Comparison of ENCODE assay signal across 9 cellular contexts in genomic region chr2:172434821-172435607, GRCh38. TPM values are rescaled to one million over a fixed set of nuclear protein-coding genes. Genes with fewer than 3 reads are reported as not detected.
A peak's percentile ranks its signal among the peaks of the same experiment; 100 is the strongest.
DNase-seq lines count a peak whose midpoint lies in the region; ATAC-seq and TF ChIP-seq lines count a peak whose summit lies in the region.
"Had no signal": no experiment of that assay in that cellular context is flagged by ENCODE, and none has a peak within 500 bp of the region (broad histone marks: within the 10 kb centered on the region; RNA-seq: fewer than 3 reads in every experiment).

No MANE protein-coding gene starts in this region.

- no peak for TF ChIP-seq CTCF in WTC11 (IDR thresholded peaks at IDR 0.05)
- no peak for TF ChIP-seq CTCF in chondrocyte (IDR thresholded peaks at IDR 0.05)

- H3K4me1 Mint-ChIP-seq in IgD-negative memory B cell (peaks cover 5 to 13% (median 9%) of the 10 kb centered on the region in 3 donors), WTC11 (peaks cover 15% of the 10 kb centered on the region), memory B cell (peaks cover 4% of the 10 kb centered on the region), chondrocyte (ENCODE audit: low read depth) (peaks cover 15% of the 10 kb centered on the region)
- peaks cover 8 to 15% of the 10 kb centered on the region in 2 donors for H3K4me1 Mint-ChIP-seq in stimulated activated naive B cell treated with anti-CD40 and anti-IgM and Interleukin-4, amounts not matched to agents 10 μg/mL and 1 μg/mL and 100 μg/mL, for 72 hours

- H3K27me3 Mint-ChIP-seq in IgD-negative memory B cell, result peaks cover 14% of the 10 kb centered on the region
- no peaks in the 10 kb centered on the region; the same call in 1 of the 2 replicates for H3K27me3 Mint-ChIP-seq in WTC11 (ENCODE audit: low read depth)
- H3K27me3 Mint-ChIP-seq in memory B cell, result no peaks in the 10 kb centered on the region
- H3K27me3 Mint-ChIP-seq in chondrocyte (ENCODE audit: low read depth), result no peaks in the 10 kb centered on the region
- peaks cover 15 to 20% of the 10 kb centered on the region in 2 donors for H3K27me3 Mint-ChIP-seq in stimulated activated naive B cell treated with anti-CD40 and anti-IgM and Interleukin-4, amounts not matched to agents 10 μg/mL and 1 μg/mL and 100 μg/mL, for 72 hours

- peak; percentile 25 for DNase-seq in DMS79 (lab: John Stamatoyannopoulos, UW)
- DNase-seq in DMS79 treated with DMSO at 0.1 percent for 48 hours (lab: John Stamatoyannopoulos, UW), result no peak
- no peak for DNase-seq in WTC11 (ENCODE audit: low spot score)
- peak in 1 of 2 donors; percentile 12 for DNase-seq in memory B cell (ENCODE audit: low spot score in 2 of 2)
- DNase-seq in chondrocyte (ENCODE audit: low spot score), result no peak
- no peak for DNase-seq in stimulated activated naive B cell treated with anti-CD40 and anti-IgM and Interleukin-4, amounts not matched to agents 10 μg/mL and 1 μg/mL and 100 μg/mL, for 72 hours
- DNase-seq: NCI-H1436 had no signal

- H3K36me3 Mint-ChIP-seq in IgD-negative memory B cell (no peaks in the 10 kb centered on the region), WTC11 (0 out of 2 replicates have a peak, but pooled peaks cover 2% of the 10 kb centered on the region), memory B cell (no peaks in the 10 kb centered on the region), chondrocyte (ENCODE audit: low read depth) (no peaks in the 10 kb centered on the region)
- H3K36me3 Mint-ChIP-seq in stimulated activated naive B cell treated with anti-CD40 and anti-IgM and Interleukin-4, amounts not matched to agents 10 μg/mL and 1 μg/mL and 100 μg/mL, for 72 hours, result no peaks in the 10 kb centered on the region

- ATAC-seq in WTC11 (peak; percentile 84), memory B cell (ENCODE audit: low read depth) (peak; percentile 42), GM21390 (IDR thresholded peaks at IDR 0.05; ENCODE audit: unreplicated experiment) (no peak)
- ATAC-seq in stimulated activated naive B cell treated with anti-CD40 and anti-IgM and Interleukin-4, amounts not matched to agents 10 μg/mL and 1 μg/mL and 100 μg/mL, for 72 hours (replicated peaks), result no peak

- peak overlapping the region in 2 of 3 donors; percentile 12 to 79 for H3K27ac Mint-ChIP-seq in IgD-negative memory B cell
- peak overlapping the region; percentile 87 for H3K27ac Mint-ChIP-seq in WTC11
- no peak overlapping the region for H3K27ac Mint-ChIP-seq in memory B cell
- no peak overlapping the region for H3K27ac Mint-ChIP-seq in chondrocyte (ENCODE audit: unreplicated experiment)
- no peak overlapping the region for H3K27ac Mint-ChIP-seq in stimulated activated naive B cell treated with anti-CD40 and anti-IgM and Interleukin-4, amounts not matched to agents 10 μg/mL and 1 μg/mL and 100 μg/mL, for 72 hours

- H3K4me3 Mint-ChIP-seq in IgD-negative memory B cell, result peak overlapping the region in 2 of 4 donors; percentile 2 to 13
- H3K4me3 Mint-ChIP-seq in WTC11, result no peak overlapping the region
- H3K4me3 Mint-ChIP-seq in memory B cell, result no peak overlapping the region
- H3K4me3 Mint-ChIP-seq in chondrocyte (ENCODE audit: unreplicated experiment), result no peak overlapping the region
- H3K4me3 Mint-ChIP-seq in stimulated activated naive B cell treated with anti-CD40 and anti-IgM and Interleukin-4, amounts not matched to agents 10 μg/mL and 1 μg/mL and 100 μg/mL, for 72 hours, result no peak overlapping the region

- CTCF ChIA-PET in WTC11 (lab: Charles Lee), result interaction anchor here (2.7 kb wide), 1 partner anchor 27 kb away, joined by 16 read pairs; no protein-coding TSS in a partner anchor

- no peaks in the 10 kb centered on the region for H3K9me3 Mint-ChIP-seq in IgD-negative memory B cell
- H3K9me3 Mint-ChIP-seq in WTC11, result no peaks in the 10 kb centered on the region
- H3K9me3 Mint-ChIP-seq in memory B cell, result no peaks in the 10 kb centered on the region
- H3K9me3 Mint-ChIP-seq in chondrocyte (ENCODE audit: low read depth), result no peaks in the 10 kb centered on the region
- no peaks in the 10 kb centered on the region for H3K9me3 Mint-ChIP-seq in stimulated activated naive B cell treated with anti-CD40 and anti-IgM and Interleukin-4, amounts not matched to agents 10 μg/mL and 1 μg/mL and 100 μg/mL, for 72 hours

- POLR2A ChIA-PET in WTC11 (lab: Charles Lee), result no interaction called here

TF ChIP-seq in WTC11, 78 proteins besides CTCF, POLR2A, EP300 and RAD21:
- TF ChIP-seq GABPB1 (CRISPR knock-in tag; IDR thresholded peaks at IDR 0.05), result peak; percentile 81
- TF ChIP-seq ERG (CRISPR knock-in tag; IDR thresholded peaks at IDR 0.05), result no peak

RNA-seq across cellular contexts. Expression of gene ITGA6, which starts 7.6 kb away (rescaled TPM):
- polyA plus RNA-seq in IgD-negative memory B cell, result 2.0 TPM
- total RNA-seq in WTC11 (2021) (78.8 to 83.6 TPM (median 82.4 TPM) in 3 replicates), chondrocyte (3.4 to 5.7 TPM (median 5.0 TPM) in 3 replicates)

Comparison
In these comparisons a context has a peak if more than half of its experiments do, and no peak if none do; other contexts are left out.
1. H3K27ac Mint-ChIP-seq: peak in IgD-negative memory B cell (2 of 3) and WTC11 (single experiment); none in memory B cell (single experiment), chondrocyte (single experiment) and stimulated activated naive B cell treated with anti-CD40 and anti-IgM and Interleukin-4, amounts not matched to agents 10 μg/mL and 1 μg/mL and 100 μg/mL, for 72 hours (single experiment).
2. ATAC-seq: peak in WTC11 (single experiment) and memory B cell (single experiment); none in GM21390 (single experiment) and stimulated activated naive B cell treated with anti-CD40 and anti-IgM and Interleukin-4, amounts not matched to agents 10 μg/mL and 1 μg/mL and 100 μg/mL, for 72 hours (0 of 2).
3. RNA of gene ITGA6, which starts 7.6 kb away (total RNA-seq): 78.8 to 83.6 TPM in WTC11; 3.4 to 5.7 TPM in chondrocyte; every median in the first group is over 10 times any median in the second.